ENCODE assay signal across 10 cellular contexts in the genomic region with DNA sequence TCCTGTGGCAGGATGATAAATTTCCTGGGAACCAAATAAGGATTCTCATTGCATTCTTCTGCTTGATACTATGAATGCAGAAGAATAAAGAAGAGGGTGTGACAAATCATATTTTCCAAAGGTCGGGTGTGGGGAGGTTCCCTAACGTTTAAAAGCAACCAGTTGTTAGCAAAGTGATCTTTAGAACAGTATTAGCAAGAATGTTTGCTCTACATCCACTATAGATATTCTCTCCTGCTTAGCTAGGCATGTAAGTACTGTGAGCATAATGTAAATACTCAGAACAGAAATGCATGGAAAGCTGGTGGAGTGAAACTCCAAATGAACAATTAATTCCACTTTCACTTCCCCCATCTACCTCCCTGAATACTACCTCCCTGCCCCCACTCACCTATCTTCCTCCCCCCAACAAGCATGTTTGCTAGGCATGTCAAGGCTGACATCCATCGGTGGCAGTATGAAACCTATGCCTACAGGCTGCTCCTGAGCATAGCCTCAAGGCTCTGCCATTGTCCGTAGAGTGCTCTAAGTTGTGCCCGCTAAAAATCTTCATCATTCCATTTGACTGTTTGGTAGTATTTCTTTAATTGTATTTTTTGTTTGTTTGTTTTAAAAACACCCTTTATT.
DNase-seq lines count a peak whose midpoint lies in the region; ATAC-seq, FAIRE-seq and TF ChIP-seq lines count a peak whose summit lies in the region.
"Had no signal": no experiment of that assay in that cellular context is flagged by ENCODE, and none has a peak within 500 bp of the region (broad histone marks: within the 10 kb centered on the region; RNA-seq: fewer than 3 reads in every experiment).

No MANE protein-coding gene starts in this region.

- no peaks in the 10 kb centered on the region for H3K9me3 Mint-ChIP-seq in stimulated activated effector memory CD8-positive, alpha-beta T cell treated with anti-CD3 and anti-CD28 coated beads, Interleukin-12 subunit alpha, Interleukin-12 subunit beta, amount 100 ng/mL, for 72 hours

- H3K36me3 Mint-ChIP-seq in stimulated activated effector memory CD8-positive, alpha-beta T cell treated with anti-CD3 and anti-CD28 coated beads, Interleukin-12 subunit alpha, Interleukin-12 subunit beta, amount 100 ng/mL, for 72 hours: no peaks in the 10 kb centered on the region

- H3K36me3 ChIP-seq in right lobe of liver: no peaks in the 10 kb centered on the region

- intact Hi-C loops in right lobe of liver (cut with DNase I): no loop called here

- H3K9me3 ChIP-seq in right lobe of liver: no peaks in the 10 kb centered on the region

- H3K27me3 ChIP-seq in right lobe of liver: no peaks in the 10 kb centered on the region

- H3K4me1 ChIP-seq in right lobe of liver: peaks cover 0 to 39% (median 13%) of the 10 kb centered on the region in 4 donors

- ATAC-seq in right lobe of liver (no peak), HG03045 (IDR thresholded peaks at IDR 0.05; ENCODE audit: unreplicated experiment) (no peak)
- no peak for ATAC-seq in stimulated activated effector memory CD8-positive, alpha-beta T cell treated with anti-CD3 and anti-CD28 coated beads, Interleukin-12 subunit alpha, Interleukin-12 subunit beta, amount 100 ng/mL, for 72 hours

- peak; percentile 24 for DNase-seq in HT1080 (ENCODE audit: low read depth)
- peak in 1 of 2 donors; percentile 38 for DNase-seq in cardiac fibroblast (ENCODE audit: low read depth in 2 of 2)
- DNase-seq in right lobe of liver: no peak
- DNase-seq in substantia nigra (lab: John Stamatoyannopoulos, UW): peak in 3 of 49 donors; percentile 1 to 38 (median 10)
- no peak for DNase-seq in stimulated activated effector memory CD8-positive, alpha-beta T cell treated with anti-CD3 and anti-CD28 coated beads, Interleukin-12 subunit alpha, Interleukin-12 subunit beta, amount 100 ng/mL, for 72 hours (ENCODE audit: low spot score in 2 of 2)
- DNase-seq in retina: no peak
- DNase-seq in frontal cortex (ENCODE audit: low spot score in 2 of 2): no peak
- DNase-seq: NCI-H1092 had no signal

- H3K4me3 ChIP-seq in cardiac fibroblast (replicated peaks in 1 of 2; ENCODE audit: low read depth in 2 of 2, low read length in 2 of 2): peak overlapping the region; percentile 41 to 58
- peak overlapping the region in 2 of 3 donors; percentile 4 to 32 for H3K4me3 ChIP-seq in right lobe of liver

- no peak overlapping the region for H3K27ac Mint-ChIP-seq in stimulated activated effector memory CD8-positive, alpha-beta T cell treated with anti-CD3 and anti-CD28 coated beads, Interleukin-12 subunit alpha, Interleukin-12 subunit beta, amount 100 ng/mL, for 72 hours

- WGBS in right lobe of liver (ENCODE audit: insufficient coverage, low coverage, low lambda C conversion rate, missing lambda C conversion rate): 53% methylated on average over 5 of the region's 5 CpGs

- no peak for TF ChIP-seq CTCF in cardiac fibroblast (IDR thresholded peaks at IDR 0.05; ENCODE audit: low read depth, low read length)
- no peak for TF ChIP-seq CTCF in right lobe of liver (IDR thresholded peaks at IDR 0.05)

- TF ChIP-seq POLR2A in right lobe of liver (IDR thresholded peaks at IDR 0.05): no peak

- H3K4me3 Mint-ChIP-seq in stimulated activated effector memory CD8-positive, alpha-beta T cell treated with anti-CD3 and anti-CD28 coated beads, Interleukin-12 subunit alpha, Interleukin-12 subunit beta, amount 100 ng/mL, for 72 hours: no peak overlapping the region

- peak overlapping the region; percentile 79 to 93 (median 92) for H3K27ac ChIP-seq in right lobe of liver
- H3K27ac ChIP-seq in substantia nigra (ENCODE audit: low read depth, low read length, poor library complexity, severe bottlenecking): peak overlapping the region; percentile 89
- H3K27ac ChIP-seq: VCaP had no signal

- no peak for FAIRE-seq in frontal cortex (lab: Jason Lieb, UNC)

- peaks cover 17% of the 10 kb centered on the region for H3K4me1 Mint-ChIP-seq in stimulated activated effector memory CD8-positive, alpha-beta T cell treated with anti-CD3 and anti-CD28 coated beads, Interleukin-12 subunit alpha, Interleukin-12 subunit beta, amount 100 ng/mL, for 72 hours
